Comparison of ENCODE assay signal across 18 cellular contexts in the genomic region with DNA sequence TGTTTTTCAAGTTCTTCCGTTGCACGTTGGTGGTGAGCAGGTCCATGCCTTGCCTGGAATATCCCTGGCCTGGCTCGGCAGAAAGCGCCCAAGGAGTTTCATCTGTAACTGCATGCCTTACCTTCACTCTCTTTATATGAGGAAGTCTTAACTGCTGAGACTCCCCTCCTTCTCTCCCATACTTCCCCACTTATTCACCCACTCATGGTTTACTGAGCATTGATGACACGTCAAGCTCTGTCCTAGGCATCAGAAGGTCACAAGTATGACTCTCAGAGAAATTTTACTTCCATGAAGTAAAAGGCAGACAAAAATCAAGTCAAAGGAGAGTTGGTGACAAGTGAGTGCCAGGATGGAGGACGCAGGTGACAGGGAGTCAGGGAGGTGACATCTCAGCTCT.
DNase-seq lines count a peak whose midpoint lies in the region; ATAC-seq and TF ChIP-seq lines count a peak whose summit lies in the region.
"Had no signal": no experiment of that assay in that cellular context is flagged by ENCODE, and none has a peak within 500 bp of the region (broad histone marks: within the 10 kb centered on the region; RNA-seq: fewer than 3 reads in every experiment).

No MANE protein-coding gene starts in this region.

- H3K27ac ChIP-seq in 22Rv1 = peak overlapping the region; percentile 58
- H3K27ac ChIP-seq: BLaER1 treated with 17β-estradiol and CSF1 and Interleukin-3, amounts not matched to agents 10 nM and 100 nM had no signal

- DNase-seq in CD1c-positive myeloid dendritic cell (ENCODE audit: extremely low spot score) = peak; percentile 46
- DNase-seq in kidney tubule cell (ENCODE audit: low spot score) = peak; percentile 58
- peak; percentile 23 for DNase-seq in renal cortical epithelial cell (ENCODE audit: low read depth)
- DNase-seq in NCI-H526 (lab: John Stamatoyannopoulos, UW) = no peak
- DNase-seq in activated CD4-positive, alpha-beta T cell treated with anti-CD3 and anti-CD28 coated beads, Interleukin-2, amount 50 U/mL, for 1 hour = no peak
- DNase-seq in activated CD4-positive, alpha-beta T cell treated with anti-CD3 and anti-CD28 coated beads for 4 hours = no peak
- DNase-seq: AML-193; BE2C; CD4-positive, alpha-beta memory T cell; COR-L47; DMS53; DMS79 treated with DMSO at 0.1 percent for 48 hours; GF-D8; GOT3; HFFc6 had no signal

- no peak for TF ChIP-seq CTCF in 22Rv1 (IDR thresholded peaks at IDR 0.05)

- no peak for ATAC-seq in GM21576 (IDR thresholded peaks at IDR 0.05; ENCODE audit: unreplicated experiment)

Comparison
In these comparisons a context has a peak if more than half of its experiments do, and no peak if none do; other contexts are left out.
1. DNase-seq: peak in CD1c-positive myeloid dendritic cell (single experiment), kidney tubule cell (single experiment) and renal cortical epithelial cell (single experiment); none in NCI-H526 (0 of 2), activated CD4-positive, alpha-beta T cell treated with anti-CD3 and anti-CD28 coated beads, Interleukin-2, amount 50 U/mL, for 1 hour (single experiment) and activated CD4-positive, alpha-beta T cell treated with anti-CD3 and anti-CD28 coated beads for 4 hours (0 of 2).